In the genomic region with DNA sequence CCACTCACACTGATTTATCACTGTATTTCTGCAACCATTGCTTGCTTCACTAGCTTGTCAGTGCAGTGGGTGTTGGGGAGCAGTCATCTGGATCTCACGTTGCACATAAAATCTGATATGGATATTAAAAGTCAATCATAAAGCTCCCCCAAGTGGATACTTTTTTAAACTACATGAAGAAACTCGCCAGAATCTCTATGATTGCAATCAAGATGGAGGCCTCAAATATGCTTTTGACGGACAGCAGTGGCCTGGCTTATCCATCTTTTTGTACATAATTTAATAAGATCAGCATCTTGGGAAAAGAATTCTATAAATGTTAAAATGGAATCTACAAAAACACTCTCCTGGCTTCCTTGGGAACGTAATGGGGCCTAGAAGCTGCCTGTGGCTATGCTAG, we compare ENCODE assay signal across 8 cellular contexts.
DNase-seq lines count a peak whose midpoint lies in the region; ATAC-seq, FAIRE-seq and TF ChIP-seq lines count a peak whose summit lies in the region.

No MANE protein-coding gene starts in this region.

- H3K79me2 ChIP-seq in GM23248 (ENCODE audit: insufficient read depth) = no peaks in the 10 kb centered on the region
- no peaks in the 10 kb centered on the region for H3K79me2 ChIP-seq in endothelial cell of umbilical vein (ENCODE audit: control insufficient read depth, insufficient read depth, low read length)
- H3K79me2 ChIP-seq in smooth muscle cell (ENCODE audit: low read depth) = no peaks in the 10 kb centered on the region

- intact Hi-C loops in endothelial cell of umbilical vein (cut with micrococcal nuclease) = no loop called here

- dilution Hi-C loops in endothelial cell of umbilical vein (cut with MboI; ENCODE audit: extremely low pct_ligation_motif_present, low sequenced_read_pairs) = no loop called here

- H3K9me3 ChIP-seq in BE2C (no peaks in the 10 kb centered on the region), GM23248 (ENCODE audit: low read depth) (no peaks in the 10 kb centered on the region), endothelial cell of umbilical vein (replicated peaks; ENCODE audit: control insufficient read depth, insufficient read depth, low read length) (no peaks in the 10 kb centered on the region), smooth muscle cell (replicated peaks; ENCODE audit: low read depth) (no peaks in the 10 kb centered on the region)

- CTCF ChIA-PET in endothelial cell of umbilical vein (lab: Charles Lee) = interaction anchor here (0.9 to 2.9 kb wide), 16 partner anchors 9 to 1191 kb away, joined by 3 to 17 read pairs (median 4); no protein-coding TSS in a partner anchor

- H3F3A ChIP-seq in GM23248 (ENCODE audit: insufficient read depth) = no peaks in the 10 kb centered on the region
- H3F3A ChIP-seq in smooth muscle cell (ENCODE audit: low read depth) = no peaks in the 10 kb centered on the region

- no TSS peak for BruUV-seq in endothelial cell of umbilical vein (replicated peaks; lab: Mats Ljungman, UMichigan)

- no peaks in the 10 kb centered on the region for H4K20me1 ChIP-seq in GM23248 (ENCODE audit: insufficient read depth)
- no peaks in the 10 kb centered on the region for H4K20me1 ChIP-seq in endothelial cell of umbilical vein (replicated peaks; ENCODE audit: control insufficient read depth, extremely low read depth, insufficient read depth, low read length)
- no peaks in the 10 kb centered on the region for H4K20me1 ChIP-seq in smooth muscle cell (ENCODE audit: low read depth)

- no peak overlapping the region for H3K4me2 ChIP-seq in GM23248 (ENCODE audit: unreplicated experiment)
- H3K4me2 ChIP-seq in endothelial cell of umbilical vein (ENCODE audit: insufficient read depth, low read length) = no peak overlapping the region
- no peak overlapping the region for H3K4me2 ChIP-seq in smooth muscle cell

- in situ Hi-C loops in GM23248 (cut with MboI) = no loop called here

- H3K4me3 ChIP-seq in BE2C (ENCODE audit: low read depth, low read length) (no peak overlapping the region), GM23248 (no peak overlapping the region), endothelial cell of umbilical vein (replicated peaks in 1 of 3; ENCODE audit: insufficient read depth in 1 of 3, low read depth in 1 of 3, low read length in 3 of 3) (no peak overlapping the region), smooth muscle cell (no peak overlapping the region)

- DNase-seq in BE2C = peak; percentile 22
- DNase-seq in GM23248 = peak; percentile 67
- DNase-seq in NCI-H748 (lab: John Stamatoyannopoulos, UW; ENCODE audit: unreplicated experiment) = peak; percentile 54
- peak; percentile 20 for DNase-seq in endothelial cell of umbilical vein (ENCODE audit: low read depth, low spot score)
- DNase-seq in smooth muscle cell (lab: John Stamatoyannopoulos, UW; ENCODE audit: unreplicated experiment) = no peak
- DNase-seq in KG1 (lab: John Stamatoyannopoulos, UW) = no peak
- DNase-seq in HuH-7.5 (ENCODE audit: low spot score) = no peak

- H3K9ac ChIP-seq in GM23248 = no peak overlapping the region
- H3K9ac ChIP-seq in endothelial cell of umbilical vein (replicated peaks; ENCODE audit: extremely low read depth, insufficient read depth, low read length) = no peak overlapping the region
- H3K9ac ChIP-seq in smooth muscle cell (ENCODE audit: low read depth) = no peak overlapping the region

- POLR2A ChIA-PET in endothelial cell of umbilical vein (lab: Charles Lee) = no interaction called here

- no peak for ATAC-seq in GM21526 (IDR thresholded peaks at IDR 0.05; ENCODE audit: low FRiP score, unreplicated experiment)

- WGBS in GM23248 (ENCODE audit: low coverage in 1 of 2, low lambda C conversion rate in 2 of 2, missing lambda C conversion rate in 2 of 2), 2 experiments = 14 to 22% methylated on average over 4 of the region's 4 CpGs
- WGBS in smooth muscle cell (ENCODE audit: low lambda C conversion rate) = 65% methylated on average over 4 of the region's 4 CpGs

- H3K27ac ChIP-seq in GM23248 (no peak overlapping the region), endothelial cell of umbilical vein (ENCODE audit: insufficient read depth, low read depth, low read length) (no peak overlapping the region), smooth muscle cell (ENCODE audit: low read depth) (no peak overlapping the region)

- H2AFZ ChIP-seq in GM23248 (peak overlapping the region; percentile 57), endothelial cell of umbilical vein (ENCODE audit: low read depth, low read length) (no peak overlapping the region), smooth muscle cell (ENCODE audit: low read depth) (no peak overlapping the region)

- H3K36me3 ChIP-seq in BE2C (no peaks in the 10 kb centered on the region), GM23248 (ENCODE audit: low read depth) (no peaks in the 10 kb centered on the region), endothelial cell of umbilical vein (ENCODE audit: control insufficient read depth in 2 of 2, extremely low read depth in 1 of 2, insufficient read depth in 2 of 2, low read length in 2 of 2) (no peaks in the 10 kb centered on the region), smooth muscle cell (ENCODE audit: low read depth) (no peaks in the 10 kb centered on the region)

- no peak for TF ChIP-seq POLR2A in endothelial cell of umbilical vein (IDR thresholded peaks at IDR 0.05; ENCODE audit: low read depth, low read length)

- H3K9me1 ChIP-seq in endothelial cell of umbilical vein (replicated peaks; ENCODE audit: control insufficient read depth, extremely low read depth, insufficient read depth, low read length) = no peaks in the 10 kb centered on the region

- no peak for FAIRE-seq in endothelial cell of umbilical vein (lab: Jason Lieb, UNC)

- TF ChIP-seq CTCF in BE2C (IDR thresholded peaks at IDR 0.05; ENCODE audit: low read depth, low read length) (peak; percentile 41), endothelial cell of umbilical vein (IDR thresholded peaks at IDR 0.05; ENCODE audit: extremely low read depth in 1 of 2, insufficient read depth in 1 of 2, low read depth in 1 of 2, low read length in 2 of 2) (no peak), smooth muscle cell (IDR thresholded peaks at IDR 0.05; ENCODE audit: borderline replicate concordance, insufficient read depth, poor library complexity, severe bottlenecking) (peak; percentile 24)

- no peaks in the 10 kb centered on the region for H3K27me3 ChIP-seq in BE2C
- peaks cover 14% of the 10 kb centered on the region for H3K27me3 ChIP-seq in GM23248 (replicated peaks; ENCODE audit: insufficient read depth)
- no peaks in the 10 kb centered on the region for H3K27me3 ChIP-seq in endothelial cell of umbilical vein (ENCODE audit: control insufficient read depth in 2 of 2, insufficient read depth in 2 of 2, low read length in 2 of 2)
- no peaks in the 10 kb centered on the region for H3K27me3 ChIP-seq in smooth muscle cell (ENCODE audit: low read depth)

- H3K9me2 ChIP-seq in GM23248 (ENCODE audit: insufficient read depth) = no peaks in the 10 kb centered on the region

- H3K4me1 ChIP-seq in BE2C (no peaks in the 10 kb centered on the region), GM23248 (ENCODE audit: insufficient read depth) (no peaks in the 10 kb centered on the region), endothelial cell of umbilical vein (ENCODE audit: control insufficient read depth, extremely low read depth, insufficient read depth, low read length) (no peaks in the 10 kb centered on the region), smooth muscle cell (ENCODE audit: low read depth) (no peaks in the 10 kb centered on the region)

TF ChIP-seq in endothelial cell of umbilical vein, 7 proteins besides CTCF, POLR2A, EP300 and RAD21:
- TF ChIP-seq FOS (IDR thresholded peaks at IDR 0.05; ENCODE audit: borderline replicate concordance, insufficient read depth, low read length) (no peak), EZH2 (IDR thresholded peaks at IDR 0.05; ENCODE audit: borderline replicate concordance, low read depth, low read length, severe bottlenecking) (no peak), MYC (IDR thresholded peaks at IDR 0.05; ENCODE audit: low read depth, low read length) (no peak), JUN (IDR thresholded peaks at IDR 0.05; ENCODE audit: borderline replicate concordance, insufficient read depth, insufficient read length, low read depth) (no peak), POLR2AphosphoS5 (IDR thresholded peaks at IDR 0.05; ENCODE audit: insufficient read depth, low read depth, low read length) (no peak), GATA2 (IDR thresholded peaks at IDR 0.05; ENCODE audit: insufficient read depth, insufficient read length, low read depth, low read length) (no peak)
- TF ChIP-seq, protein P1, sequence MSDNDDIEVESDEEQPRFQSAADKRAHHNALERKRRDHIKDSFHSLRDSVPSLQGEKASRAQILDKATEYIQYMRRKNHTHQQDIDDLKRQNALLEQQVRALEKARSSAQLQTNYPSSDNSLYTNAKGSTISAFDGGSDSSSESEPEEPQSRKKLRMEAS (IDR thresholded peaks at IDR 0.05; ENCODE audit: insufficient read depth, insufficient read length) = no peak

Comparison
In these comparisons a context has a peak if more than half of its experiments do, and no peak if none do; other contexts are left out.
1. DNase-seq: peak in BE2C (single experiment), GM23248 (single experiment), NCI-H748 (single experiment) and endothelial cell of umbilical vein (single experiment); none in smooth muscle cell (single experiment), KG1 (single experiment) and HuH-7.5 (single experiment).
2. CTCF ChIP-seq: peak in BE2C (single experiment) and smooth muscle cell (single experiment); none in endothelial cell of umbilical vein (0 of 2).